ENCODE assay signal across 28 cellular contexts in the genomic region with DNA sequence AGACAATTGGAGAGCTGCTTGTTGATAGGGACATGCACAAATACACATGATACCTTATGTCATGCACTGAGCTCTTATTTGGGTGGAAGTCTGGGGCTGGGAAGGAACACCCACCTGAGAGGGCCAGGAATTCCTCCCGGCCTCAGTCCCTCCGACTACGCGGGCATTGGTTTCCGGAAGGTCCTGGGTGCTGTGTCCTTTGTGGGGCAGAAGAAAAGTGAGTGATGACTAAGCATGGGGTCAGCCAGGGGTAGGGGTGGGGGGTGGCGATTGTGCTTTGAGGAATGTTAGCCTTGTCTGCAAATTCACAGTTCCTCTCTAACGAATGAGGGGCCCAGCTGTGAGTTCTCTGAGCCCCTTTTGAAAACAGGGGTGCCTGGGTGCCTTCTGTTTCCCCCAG. TPM values are rescaled to one million over a fixed set of nuclear protein-coding genes. Genes with fewer than 3 reads are reported as not detected.
DNase-seq lines count a peak whose midpoint lies in the region; ATAC-seq and TF ChIP-seq lines count a peak whose summit lies in the region.
"Had no signal": no experiment of that assay in that cellular context is flagged by ENCODE, and none has a peak within 500 bp of the region (broad histone marks: within the 10 kb centered on the region; RNA-seq: fewer than 3 reads in every experiment).

No MANE protein-coding gene starts in this region.

- H3K27ac Mint-ChIP-seq in stimulated activated memory B cell treated with anti-CD40 and anti-IgM and Interleukin-4, amounts not matched to agents 10 μg/mL and 1 μg/mL and 100 μg/mL, for 72 hours, result no peak overlapping the region
- H3K27ac Mint-ChIP-seq: activated naive CD8-positive, alpha-beta T cell; activated T-helper 17 cell treated with anti-CD3 and anti-CD28 coated beads, Interleukin-2, amount 50 U/mL, for 72 hours; dendritic cell treated with granulocyte-macrophage colony-stimulating factor and Interleukin-4, amounts not matched to agents 40 ng/mL and 50 ng/mL, for 4 days had no signal

- ATAC-seq in omental fat pad (ENCODE audit: low FRiP score) (no peak), HG03159 (IDR thresholded peaks at IDR 0.05; ENCODE audit: unreplicated experiment) (no peak)
- ATAC-seq in stimulated activated memory B cell treated with anti-CD40 and anti-IgM and Interleukin-4, amounts not matched to agents 10 μg/mL and 1 μg/mL and 100 μg/mL, for 72 hours, result no peak
- ATAC-seq: activated T-helper 17 cell treated with anti-CD3 and anti-CD28 coated beads, Interleukin-2, amount 50 U/mL, for 72 hours; right lobe of liver; Right ventricle myocardium inferior had no signal

- H3K27me3 Mint-ChIP-seq in stimulated activated memory B cell treated with anti-CD40 and anti-IgM and Interleukin-4, amounts not matched to agents 10 μg/mL and 1 μg/mL and 100 μg/mL, for 72 hours, result no peaks in the 10 kb centered on the region
- H3K27me3 Mint-ChIP-seq: activated naive CD8-positive, alpha-beta T cell; activated T-helper 17 cell treated with anti-CD3 and anti-CD28 coated beads, Interleukin-2, amount 50 U/mL, for 72 hours had no signal

- H3K4me3 Mint-ChIP-seq in stimulated activated memory B cell treated with anti-CD40 and anti-IgM and Interleukin-4, amounts not matched to agents 10 μg/mL and 1 μg/mL and 100 μg/mL, for 72 hours, result no peak overlapping the region
- H3K4me3 Mint-ChIP-seq: activated naive CD8-positive, alpha-beta T cell; activated T-helper 17 cell treated with anti-CD3 and anti-CD28 coated beads, Interleukin-2, amount 50 U/mL, for 72 hours; dendritic cell treated with granulocyte-macrophage colony-stimulating factor and Interleukin-4, amounts not matched to agents 40 ng/mL and 50 ng/mL, for 4 days had no signal

- no peak for TF ChIP-seq CTCF in omental fat pad (IDR thresholded peaks at IDR 0.05)
- TF ChIP-seq CTCF in GM10248 (IDR thresholded peaks at IDR 0.05; ENCODE audit: control extremely low read depth, extremely low read depth, low read depth, missing control alignments), result no peak

- H3K4me1 Mint-ChIP-seq in stimulated activated memory B cell treated with anti-CD40 and anti-IgM and Interleukin-4, amounts not matched to agents 10 μg/mL and 1 μg/mL and 100 μg/mL, for 72 hours, result peaks cover 31% of the 10 kb centered on the region

- POLR2A ChIA-PET in GM10248 (lab: Yijun Ruan, JAX), result no interaction called here

- no peaks in the 10 kb centered on the region for H3K9me3 Mint-ChIP-seq in stimulated activated memory B cell treated with anti-CD40 and anti-IgM and Interleukin-4, amounts not matched to agents 10 μg/mL and 1 μg/mL and 100 μg/mL, for 72 hours
- H3K9me3 Mint-ChIP-seq: activated T-helper 17 cell treated with anti-CD3 and anti-CD28 coated beads, Interleukin-2, amount 50 U/mL, for 72 hours; dendritic cell treated with granulocyte-macrophage colony-stimulating factor and Interleukin-4, amounts not matched to agents 40 ng/mL and 50 ng/mL, for 4 days had no signal

- CTCF ChIA-PET in GM10248 (lab: Yijun Ruan, JAX), result interaction anchor here (0.9 to 1.2 kb wide), 2 partner anchors 10 to 15 kb away, joined by 3 read pairs; no protein-coding TSS in a partner anchor

- H3K36me3 Mint-ChIP-seq in stimulated activated memory B cell treated with anti-CD40 and anti-IgM and Interleukin-4, amounts not matched to agents 10 μg/mL and 1 μg/mL and 100 μg/mL, for 72 hours, result no peaks in the 10 kb centered on the region
- H3K36me3 Mint-ChIP-seq: activated naive CD8-positive, alpha-beta T cell had no signal

- DNase-seq in AG08396 (ENCODE audit: low spot score) (peak; percentile 35), M059J (ENCODE audit: low read depth) (peak; percentile 63), astrocyte of the hippocampus (ENCODE audit: low read depth, low spot score) (peak; percentile 84), kidney glomerular epithelial cell (lab: John Stamatoyannopoulos, UW) (peak; percentile 1), omental fat pad (ENCODE audit: low spot score) (no peak), GM10248 (ENCODE audit: extremely low spot score) (no peak)
- DNase-seq: activated CD4-positive, alpha-beta T cell treated with anti-CD3 and anti-CD28 coated beads for 48 hours; C1 segment of cervical spinal cord; GDM1; Kasumi-1; kidney; NCI-H524 treated with DMSO at 0.1 percent for 48 hours; right lobe of liver; stimulated activated CD4-positive, alpha-beta T cell treated with anti-CD3 and anti-CD28 coated beads, Interleukin-15, amount 100 ng/mL, for 24 hours had no signal

RNA-seq across cellular contexts. Expression of gene CELA1, which starts 0.8 kb away (rescaled TPM):
- total RNA-seq in M059J (2014; rRNA removed; shearing (Covaris generic)), result not detected in 2 replicates
- total RNA-seq in omental fat pad, result not detected
- total RNA-seq: A673; activated T-helper 17 cell treated with anti-CD3 and anti-CD28 coated beads, Interleukin-2, amount 50 U/mL, for 72 hours; breast epithelium; fibroblast of villous mesenchyme; H1; hepatocyte; kidney; myocyte; osteocyte; right lobe of liver; Right ventricle myocardium inferior; suprapubic skin had no signal

RNA-seq across cellular contexts. Expression of gene BIN2, which starts 21.7 kb away (rescaled TPM):
- total RNA-seq in M059J (2014; rRNA removed; shearing (Covaris generic)), result not detected in 2 replicates
- total RNA-seq in omental fat pad, result 10 to 100 TPM in 3 of 4 donors, 1 to 10 TPM in 1; 4.8 to 26.5 (median 13.0) TPM
- total RNA-seq: A673, fibroblast of villous mesenchyme, H1, myocyte, osteocyte had no signal

RNA-seq across cellular contexts. Expression of gene GALNT6, which starts 45.5 kb away (rescaled TPM):
- total RNA-seq in M059J (2014; rRNA removed; shearing (Covaris generic)), result 31.4 and 48.0 TPM in 2 replicates
- total RNA-seq in omental fat pad, result 10 to 100 TPM in 3 of 4 donors, 1 to 10 TPM in 1; 4.2 to 12.9 (median 10.7) TPM

Comparison
In these comparisons a context has a peak if more than half of its experiments do, and no peak if none do; other contexts are left out.
1. DNase-seq: peak in AG08396 (single experiment), M059J (single experiment), astrocyte of the hippocampus (single experiment) and kidney glomerular epithelial cell (single experiment); none in omental fat pad (single experiment) and GM10248 (single experiment).